Comparison of ENCODE assay signal across 11 cellular contexts in the genomic region with DNA sequence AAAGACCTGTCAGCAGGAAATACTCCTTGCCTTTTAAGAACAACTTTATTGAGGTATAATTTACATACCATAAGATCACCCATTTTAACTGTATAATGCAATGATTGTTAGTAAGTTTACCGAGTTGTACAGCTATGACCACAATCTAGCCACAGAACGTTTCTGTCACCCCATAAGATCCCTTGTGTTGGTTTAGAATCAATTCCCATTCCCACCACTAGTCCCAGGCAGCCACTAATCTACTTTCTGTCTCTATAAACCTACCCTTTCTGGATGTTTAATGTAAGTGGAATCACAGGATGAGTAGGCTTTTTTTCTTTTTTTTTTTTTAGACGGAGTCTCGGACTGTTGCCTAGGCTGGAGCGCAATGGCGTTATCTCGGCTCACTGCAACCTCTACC. TPM values are rescaled to one million over a fixed set of nuclear protein-coding genes. Genes with fewer than 3 reads are reported as not detected.
DNase-seq lines count a peak whose midpoint lies in the region; ATAC-seq and TF ChIP-seq lines count a peak whose summit lies in the region.
"Had no signal": no experiment of that assay in that cellular context is flagged by ENCODE, and none has a peak within 500 bp of the region (broad histone marks: within the 10 kb centered on the region; RNA-seq: fewer than 3 reads in every experiment).

No MANE protein-coding gene starts in this region.

- CTCF ChIA-PET in CD8-positive, alpha-beta T cell (lab: Charles Lee) = interaction anchor here (1.6 kb wide), 1 partner anchor 94 kb away, joined by 4 read pairs; no protein-coding TSS in a partner anchor
- CTCF ChIA-PET in WTC11 (lab: Charles Lee) = interaction anchor here (0.7 to 1.5 kb wide), 6 partner anchors 9 to 40 kb away, joined by 3 to 14 read pairs (median 4); a partner anchor contains a TSS

- peaks cover 31% of the 10 kb centered on the region for H3K36me3 Mint-ChIP-seq in CD8-positive, alpha-beta T cell
- H3K36me3 Mint-ChIP-seq in H9 (ENCODE audit: insufficient read depth in 1 of 3, low read depth in 3 of 3) (peaks cover 2 to 7% (median 6%) of the 10 kb centered on the region in 3 experiments; a peak in 4 of 7 replicates), WTC11 (no peaks in the 10 kb centered on the region), mesothelial cell of epicardium (peaks cover 11% of the 10 kb centered on the region)

- peaks cover 32% of the 10 kb centered on the region for H3K4me1 Mint-ChIP-seq in CD8-positive, alpha-beta T cell (ENCODE audit: low read depth)
- H3K4me1 Mint-ChIP-seq in H9 (0 out of 4 replicates have a peak, but pooled peaks cover 0 to 5% of the 10 kb centered on the region in 2 experiments), WTC11 (peaks cover 10% of the 10 kb centered on the region; the same call in 1 of the 2 replicates), mesothelial cell of epicardium (peaks cover 22% of the 10 kb centered on the region)

- H3T11ph ChIP-seq in H9 (ENCODE audit: low read length) = no peak overlapping the region

- no peak overlapping the region for H3K18ac ChIP-seq in H9 (ENCODE audit: insufficient read length, low read depth, low read length)

- no peak overlapping the region for H2BK5ac ChIP-seq in H9 (ENCODE audit: insufficient read length, low read length)

- H3K79me2 ChIP-seq in H9 (ENCODE audit: insufficient read depth, low read length) = peaks cover 2% of the 10 kb centered on the region; the same call in 1 of the 2 replicates

- peaks cover 7% of the 10 kb centered on the region for H3K23me2 ChIP-seq in H9 (ENCODE audit: insufficient read length, low read depth, low read length, poor library complexity, severe bottlenecking)

- no peak for DNase-seq in CD8-positive, alpha-beta T cell
- DNase-seq in H9 (no peak), WTC11 (ENCODE audit: low spot score) (no peak), mesothelial cell of epicardium (ENCODE audit: low spot score in 2 of 2, unreplicated experiment in 2 of 2) (no peak), cerebellar cortex (ENCODE audit: low spot score) (no peak)
- no peak for DNase-seq in stimulated activated CD4-positive, alpha-beta T cell treated with anti-CD3 and anti-CD28 coated beads, Interleukin-15, amount 100 ng/mL, for 24 hours
- DNase-seq: NCI-H1417 treated with DMSO at 0.1 percent for 48 hours, SHP77 had no signal

- H3K4me1 ChIP-seq in CD8-positive, alpha-beta T cell (ENCODE audit: insufficient read depth, low read length) = peaks cover 10% of the 10 kb centered on the region
- no peaks in the 10 kb centered on the region for H3K4me1 ChIP-seq in H9 (ENCODE audit: insufficient read depth, low read length)

- no peaks in the 10 kb centered on the region for H3K9me3 Mint-ChIP-seq in CD8-positive, alpha-beta T cell
- H3K9me3 Mint-ChIP-seq in H9 (no peaks in the 10 kb centered on the region), WTC11 (no peaks in the 10 kb centered on the region), mesothelial cell of epicardium (no peaks in the 10 kb centered on the region)

- H2BK12ac ChIP-seq in H9 (ENCODE audit: insufficient read length, low read depth, low read length) = no peak overlapping the region

- no peak overlapping the region for H2BK15ac ChIP-seq in H9 (ENCODE audit: low read depth, low read length)

- no CpG with 5 or more reads among the region's 7 CpGs for WGBS in H9 (ENCODE audit: extremely low coverage, insufficient read length, low lambda C conversion rate)

- no peak overlapping the region for H2AK5ac ChIP-seq in H9 (ENCODE audit: insufficient read length, low read length)

- H3K23ac ChIP-seq in H9 (ENCODE audit: insufficient read length, low read depth, low read length) = no peak overlapping the region

- H3K36me3 ChIP-seq in CD8-positive, alpha-beta T cell (ENCODE audit: insufficient read depth, low read length) = no peaks in the 10 kb centered on the region

- H3K9me3 ChIP-seq in CD8-positive, alpha-beta T cell (ENCODE audit: low read length) = no peaks in the 10 kb centered on the region
- H3K9me3 ChIP-seq in H9 (ENCODE audit: control insufficient read depth, low read depth, low read length) = no peaks in the 10 kb centered on the region

- H3K4me3 ChIP-seq in CD8-positive, alpha-beta T cell (ENCODE audit: low read depth, low read length) = no peak overlapping the region
- H3K4me3 ChIP-seq: coronary artery had no signal

- H2BK120ac ChIP-seq in H9 (ENCODE audit: low read depth, low read length, poor library complexity, severe bottlenecking) = no peak overlapping the region

- H3K4me3 Mint-ChIP-seq in CD8-positive, alpha-beta T cell = no peak overlapping the region
- H3K4me3 Mint-ChIP-seq in H9 (no peak overlapping the region), WTC11 (no peak overlapping the region), mesothelial cell of epicardium (no peak overlapping the region)

- H2BK20ac ChIP-seq in H9 (ENCODE audit: low read depth, low read length, poor library complexity, severe bottlenecking) = no peak overlapping the region

- intact Hi-C loops in CD8-positive, alpha-beta T cell (cut with DNase I, micrococcal nuclease) = no loop called here

- no peak overlapping the region for H3K27ac Mint-ChIP-seq in CD8-positive, alpha-beta T cell
- no peak overlapping the region for H3K27ac Mint-ChIP-seq in H9
- H3K27ac Mint-ChIP-seq in WTC11 = no peak overlapping the region
- peak overlapping the region; percentile 71 for H3K27ac Mint-ChIP-seq in mesothelial cell of epicardium

- peaks cover 3% of the 10 kb centered on the region for H3K79me1 ChIP-seq in H9 (ENCODE audit: insufficient read depth, low read depth, low read length, poor library complexity, severe bottlenecking)

- no peak overlapping the region for H4K5ac ChIP-seq in H9 (ENCODE audit: insufficient read length, low read depth, low read length)

- no peak overlapping the region for H3K9ac ChIP-seq in H9 (ENCODE audit: extremely low read depth, insufficient read length, low read length)
- H3K9ac ChIP-seq: parathyroid adenoma had no signal

- TF ChIP-seq CTCF in CD8-positive, alpha-beta T cell (IDR thresholded peaks at IDR 0.05) = peak; percentile 17
- TF ChIP-seq CTCF in H9 (conservative IDR thresholded peaks at IDR 0.05) (peak; percentile 58), WTC11 (IDR thresholded peaks at IDR 0.05) (0 out of 2 replicates have a peak, but pooled peaks have one; percentile 4), mesothelial cell of epicardium (IDR thresholded peaks at IDR 0.05; ENCODE audit: unreplicated experiment) (peak; percentile 25)

- H2AFZ ChIP-seq in H9 (ENCODE audit: low read length) = no peak overlapping the region
- H2AFZ ChIP-seq: parathyroid adenoma had no signal

- H4K91ac ChIP-seq in H9 (ENCODE audit: insufficient read length, low read depth, low read length) = no peak overlapping the region

- no peaks in the 10 kb centered on the region for H3K27me3 Mint-ChIP-seq in CD8-positive, alpha-beta T cell (ENCODE audit: low read depth)
- H3K27me3 Mint-ChIP-seq in H9 (ENCODE audit: low read depth) (no peaks in the 10 kb centered on the region), WTC11 (ENCODE audit: low read depth) (no peaks in the 10 kb centered on the region), mesothelial cell of epicardium (ENCODE audit: low read depth) (no peaks in the 10 kb centered on the region)

- H3K14ac ChIP-seq in H9 (ENCODE audit: insufficient read depth, low read length) = no peak overlapping the region

- POLR2A ChIA-PET in CD8-positive, alpha-beta T cell (lab: Charles Lee) = no interaction called here
- POLR2A ChIA-PET in WTC11 (lab: Charles Lee) = no interaction called here

- no peaks in the 10 kb centered on the region for H4K20me1 ChIP-seq in H9 (ENCODE audit: control insufficient read depth, insufficient read depth, insufficient read length)

- no peaks in the 10 kb centered on the region for H3K27me3 ChIP-seq in CD8-positive, alpha-beta T cell (ENCODE audit: insufficient read depth, low read length)
- no peaks in the 10 kb centered on the region for H3K27me3 ChIP-seq in H9 (ENCODE audit: insufficient read depth, low read length)

- H3K27ac ChIP-seq in CD8-positive, alpha-beta T cell (ENCODE audit: low read depth, low read length) = no peak overlapping the region
- no peak overlapping the region for H3K27ac ChIP-seq in H9 (ENCODE audit: insufficient read length, low read depth, low read length)
- H3K27ac ChIP-seq: coronary artery, parathyroid adenoma had no signal

- no peak overlapping the region for H3K4me2 ChIP-seq in H9 (ENCODE audit: insufficient read depth, insufficient read length, low read length)

- H4K8ac ChIP-seq in H9 (replicated peaks; ENCODE audit: insufficient read length, low read depth, low read length) = no peak overlapping the region

- ATAC-seq in CD8-positive, alpha-beta T cell = no peak
- no peak for ATAC-seq in WTC11
- ATAC-seq in HG02884 (IDR thresholded peaks at IDR 0.05; ENCODE audit: unreplicated experiment) = no peak

- H3K56ac ChIP-seq in H9 (ENCODE audit: insufficient read length, low read depth, low read length) = no peak overlapping the region

- H3K4ac ChIP-seq in H9 (ENCODE audit: low read depth, low read length) = no peak overlapping the region

TF ChIP-seq in WTC11, 78 proteins besides CTCF, POLR2A, EP300 and RAD21 (continues in another document):
- TF ChIP-seq, protein P1, sequence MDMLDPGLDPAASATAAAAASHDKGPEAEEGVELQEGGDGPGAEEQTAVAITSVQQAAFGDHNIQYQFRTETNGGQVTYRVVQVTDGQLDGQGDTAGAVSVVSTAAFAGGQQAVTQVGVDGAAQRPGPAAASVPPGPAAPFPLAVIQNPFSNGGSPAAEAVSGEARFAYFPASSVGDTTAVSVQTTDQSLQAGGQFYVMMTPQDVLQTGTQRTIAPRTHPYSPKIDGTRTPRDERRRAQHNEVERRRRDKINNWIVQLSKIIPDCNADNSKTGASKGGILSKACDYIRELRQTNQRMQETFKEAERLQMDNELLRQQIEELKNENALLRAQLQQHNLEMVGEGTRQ (CRISPR knock-in tag; IDR thresholded peaks at IDR 0.05) = no peak
- TF ChIP-seq, protein P2, sequence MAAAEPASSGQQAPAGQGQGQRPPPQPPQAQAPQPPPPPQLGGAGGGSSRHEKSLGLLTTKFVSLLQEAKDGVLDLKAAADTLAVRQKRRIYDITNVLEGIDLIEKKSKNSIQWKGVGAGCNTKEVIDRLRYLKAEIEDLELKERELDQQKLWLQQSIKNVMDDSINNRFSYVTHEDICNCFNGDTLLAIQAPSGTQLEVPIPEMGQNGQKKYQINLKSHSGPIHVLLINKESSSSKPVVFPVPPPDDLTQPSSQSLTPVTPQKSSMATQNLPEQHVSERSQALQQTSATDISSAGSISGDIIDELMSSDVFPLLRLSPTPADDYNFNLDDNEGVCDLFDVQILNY (CRISPR knock-in tag; IDR thresholded peaks at IDR 0.05) = no peak

RNA-seq across cellular contexts. Expression of a gene that starts 4.4 kb away (rescaled TPM):
- 10 to 100 TPM; 23.7 to 25.2 TPM for total RNA-seq in CD8-positive, alpha-beta T cell
- 38.0 and 38.6 TPM in 2 replicates for total RNA-seq in H9 (2021)
- total RNA-seq in WTC11 (2021) = 33.2 to 36.4 TPM (median 34.7 TPM) in 3 replicates
- 67.4 to 68.5 TPM (median 68.0 TPM) in 3 replicates for total RNA-seq in mesothelial cell of epicardium

RNA-seq across cellular contexts. Expression of a gene that starts 15.2 kb away (rescaled TPM):
- 100 to 1,000 TPM; 169 to 194 TPM for total RNA-seq in CD8-positive, alpha-beta T cell
- 35.9 and 36.5 TPM in 2 replicates for total RNA-seq in H9 (2021)
- total RNA-seq in WTC11 (2021) = 38.1 to 43.6 TPM (median 38.4 TPM) in 3 replicates
- 48.3 to 52.4 TPM (median 49.9 TPM) in 3 replicates for total RNA-seq in mesothelial cell of epicardium

Comparison
In these comparisons a context has a peak if more than half of its experiments do, and no peak if none do; other contexts are left out.
1. CTCF ChIP-seq: peak in every context shown above with its lines; median percentile 58 in H9; 25 in mesothelial cell of epicardium; 17 in CD8-positive, alpha-beta T cell; 4 in WTC11.